Comparison of ENCODE assay signal across 19 cellular contexts in genomic region chr9:124020520-124021384, GRCh38. TPM values are rescaled to one million over a fixed set of nuclear protein-coding genes. Genes with fewer than 3 reads are reported as not detected.
DNase-seq lines count a peak whose midpoint lies in the region; ATAC-seq and TF ChIP-seq lines count a peak whose summit lies in the region.
"Had no signal": no experiment of that assay in that cellular context is flagged by ENCODE, and none has a peak within 500 bp of the region (broad histone marks: within the 10 kb centered on the region; RNA-seq: fewer than 3 reads in every experiment).

No MANE protein-coding gene starts in this region.

- no peak overlapping the region for H2AK5ac ChIP-seq in mesendoderm (ENCODE audit: low read length)

- H3K4ac ChIP-seq in mesendoderm (ENCODE audit: low read depth, low read length): no peak overlapping the region

- no peak overlapping the region for H3K56ac ChIP-seq in mesendoderm (ENCODE audit: low read length)

- H3K9ac ChIP-seq in mesendoderm (ENCODE audit: low read length): no peak overlapping the region

- WGBS in mesendoderm (ENCODE audit: extremely low coverage, insufficient coverage, low lambda C conversion rate): no CpG with 5 or more reads among the region's 31 CpGs

- POLR2A ChIA-PET in activated B cell treated with CpG ODN at 0.5 μM for 24 hours (lab: Charles Lee): no interaction called here

- H3K4me1 Mint-ChIP-seq in activated B cell treated with CpG ODN at 0.5 μM for 24 hours: peaks cover 36% of the 10 kb centered on the region

- peak overlapping the region; percentile 12 for H3K27ac Mint-ChIP-seq in activated B cell treated with CpG ODN at 0.5 μM for 24 hours
- H3K27ac Mint-ChIP-seq: activated CD4-positive, alpha-beta T cell treated with anti-CD3 and anti-CD28 coated beads for 36 hours had no signal

- no peak overlapping the region for H4K5ac ChIP-seq in mesendoderm (ENCODE audit: low read length)

- peaks cover 74% of the 10 kb centered on the region for H3K27me3 Mint-ChIP-seq in activated B cell treated with CpG ODN at 0.5 μM for 24 hours

- peaks cover 3% of the 10 kb centered on the region for H3K9me3 Mint-ChIP-seq in activated B cell treated with CpG ODN at 0.5 μM for 24 hours

- no peak overlapping the region for H2BK15ac ChIP-seq in mesendoderm (replicated peaks; ENCODE audit: low read depth)

- no peak overlapping the region for H3K4me2 ChIP-seq in mesendoderm (ENCODE audit: low read length)
- H3K4me2 ChIP-seq: hepatocyte had no signal

- CTCF ChIA-PET in activated B cell treated with CpG ODN at 0.5 μM for 24 hours (lab: Charles Lee): interaction anchor here (1.0 to 1.1 kb wide), 2 partner anchors 10 to 24 kb away, joined by 3 read pairs; no protein-coding TSS in a partner anchor

- peak overlapping the region; percentile 89 for H3K23ac ChIP-seq in mesendoderm (ENCODE audit: low read length)

- DNase-seq in ELF-1 (ENCODE audit: low read depth, low spot score) (peak; percentile 59), GM19238 (ENCODE audit: insufficient read length, low spot score) (peak; percentile 73), activated B cell treated with CpG ODN at 0.5 μM for 24 hours (peak; percentile 15), mesendoderm (no peak), GOT3 (lab: John Stamatoyannopoulos, UW) (no peak), SKM-1 (lab: John Stamatoyannopoulos, UW; ENCODE audit: unreplicated experiment) (no peak)
- DNase-seq: activated CD4-positive, alpha-beta T cell treated with anti-CD3 and anti-CD28 coated beads for 36 hours; activated effector memory CD4-positive, alpha-beta T cell treated with anti-CD3 and anti-CD28 coated beads, Interleukin-2, amount 50 U/mL, for 16 hours; anterior cingulate cortex; kidney glomerular epithelial cell; mucosa of descending colon; SIG-M5; stimulated activated CD4-positive, alpha-beta T cell treated with anti-CD3 and anti-CD28 coated beads, Interleukin-2, amount 100 ng/mL, for 24 hours; T-helper 9 cell had no signal

- peaks cover 2% of the 10 kb centered on the region for H3K4me1 ChIP-seq in mesendoderm (ENCODE audit: control insufficient read depth, low read depth, low read length)

- H3K79me2 ChIP-seq in mesendoderm (ENCODE audit: control insufficient read depth, insufficient read depth, low read length): no peaks in the 10 kb centered on the region
- H3K79me2 ChIP-seq: hepatocyte had no signal

- H2BK5ac ChIP-seq in mesendoderm (ENCODE audit: low read length): no peak overlapping the region

- no peak overlapping the region for H2BK120ac ChIP-seq in mesendoderm (ENCODE audit: low read depth, low read length)

- intact Hi-C loops in activated B cell treated with CpG ODN at 0.5 μM for 24 hours (cut with micrococcal nuclease): loop anchor here (2.0 kb wide), 1 partner anchor 14 kb away; no protein-coding TSS in a partner anchor

- no peak overlapping the region for H3K18ac ChIP-seq in mesendoderm (ENCODE audit: low read length)

- peak; percentile 62 for ATAC-seq in activated B cell treated with CpG ODN at 0.5 μM for 24 hours (ENCODE audit: low read depth)
- no peak for ATAC-seq in GM21786 (IDR thresholded peaks at IDR 0.05; ENCODE audit: unreplicated experiment)
- no peak for ATAC-seq in HG02870 (IDR thresholded peaks at IDR 0.05; ENCODE audit: unreplicated experiment)
- ATAC-seq: activated CD4-positive, alpha-beta T cell treated with anti-CD3 and anti-CD28 coated beads for 36 hours; mucosa of descending colon had no signal

- H3K27ac ChIP-seq in mesendoderm (ENCODE audit: low read depth, low read length): no peak overlapping the region
- H3K27ac ChIP-seq: hepatocyte had no signal

- H3K36me3 Mint-ChIP-seq in activated B cell treated with CpG ODN at 0.5 μM for 24 hours (ENCODE audit: low read depth): no peaks in the 10 kb centered on the region

- no peak overlapping the region for H3K4me3 Mint-ChIP-seq in activated B cell treated with CpG ODN at 0.5 μM for 24 hours
- H3K4me3 Mint-ChIP-seq: activated CD4-positive, alpha-beta T cell treated with anti-CD3 and anti-CD28 coated beads for 36 hours had no signal

- no peak overlapping the region for H3K4me3 ChIP-seq in mesendoderm (ENCODE audit: low read length)
- H3K4me3 ChIP-seq: hepatocyte, mucosa of descending colon had no signal

- TF ChIP-seq CTCF in activated B cell treated with CpG ODN at 0.5 μM for 24 hours (IDR thresholded peaks at IDR 0.05): no peak

- H3K36me3 ChIP-seq in mesendoderm (ENCODE audit: control insufficient read depth, insufficient read depth, low read length): no peaks in the 10 kb centered on the region

- H3K27me3 ChIP-seq in mesendoderm (ENCODE audit: insufficient read depth, low read length, poor library complexity): peaks cover 58% of the 10 kb centered on the region

- no peaks in the 10 kb centered on the region for H3K79me1 ChIP-seq in mesendoderm (ENCODE audit: low read length)

- no peak overlapping the region for H4K8ac ChIP-seq in mesendoderm (ENCODE audit: low read depth, low read length)

RNA-seq across cellular contexts. Expression of gene LHX2, which starts 9.2 kb away (rescaled TPM):
- total RNA-seq in activated B cell treated with CpG ODN at 0.5 μM for 24 hours: not detected in 2 replicates
- 0.52 TPM for polyA plus RNA-seq in mesendoderm (2013, experiment 1 of 2)
- 0.49 TPM for polyA plus RNA-seq in mesendoderm (2013, experiment 2 of 2)
- total RNA-seq: activated CD4-positive, alpha-beta T cell treated with anti-CD3 and anti-CD28 coated beads for 36 hours; hepatocyte; mucosa of descending colon; osteocyte; subcutaneous adipose tissue had no signal
- polyA plus RNA-seq: hepatocyte had no signal

Comparison
In these comparisons a context has a peak if more than half of its experiments do, and no peak if none do; other contexts are left out.
1. DNase-seq: peak in ELF-1 (single experiment), GM19238 (single experiment) and activated B cell treated with CpG ODN at 0.5 μM for 24 hours (single experiment); none in mesendoderm (single experiment), GOT3 (single experiment) and SKM-1 (single experiment).